ENCODE assay signal across 8 cellular contexts in the genomic region with DNA sequence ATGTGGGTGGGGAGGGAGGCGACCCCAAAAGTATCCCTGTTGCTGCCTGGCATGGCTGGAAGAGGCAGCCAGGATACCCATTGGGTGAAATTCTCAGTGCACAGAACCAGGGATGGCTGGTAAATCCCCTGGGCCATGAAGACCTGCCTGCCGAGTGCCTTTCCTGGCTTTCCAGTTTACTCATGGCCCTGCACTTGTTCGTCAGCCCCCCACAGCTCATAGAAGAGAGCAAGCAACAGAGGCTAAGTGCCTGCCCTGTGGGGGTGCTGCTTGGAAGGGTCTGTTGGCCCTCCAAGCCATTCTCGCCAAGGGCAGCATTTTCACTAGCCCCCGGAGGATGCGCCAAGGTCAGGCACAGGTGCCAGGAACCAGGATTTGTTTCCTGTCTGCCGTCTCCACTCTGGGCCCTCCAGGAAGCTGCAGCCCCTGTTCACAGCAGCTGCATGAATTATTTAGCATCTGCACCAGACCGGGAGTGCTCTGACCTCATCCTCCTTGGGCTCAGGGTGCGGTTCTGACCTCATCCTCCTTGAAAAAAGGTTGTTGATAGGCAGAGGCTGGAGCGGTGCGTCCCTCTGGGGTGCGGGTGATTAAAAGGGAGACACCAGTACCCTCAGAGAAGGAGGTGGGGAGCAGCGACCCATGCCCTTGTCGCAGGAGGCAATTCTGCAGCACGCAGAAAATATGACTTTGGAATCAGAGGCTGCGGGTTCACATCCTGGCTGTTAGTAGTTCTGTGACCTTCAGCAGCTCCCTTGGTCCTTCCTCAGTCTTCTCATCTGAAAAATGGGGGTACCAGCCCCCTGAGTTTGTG.
DNase-seq lines count a peak whose midpoint lies in the region; ATAC-seq and TF ChIP-seq lines count a peak whose summit lies in the region.

No MANE protein-coding gene starts in this region.

- no peak overlapping the region for H2AFZ ChIP-seq in DND-41 (ENCODE audit: low read depth, low read length)

- TF ChIP-seq CTCF in DND-41 (IDR thresholded peaks at IDR 0.05; ENCODE audit: borderline replicate concordance, extremely low read depth, low read length, poor library complexity, severe bottlenecking) (no peak), fibroblast of mammary gland (conservative IDR thresholded peaks at IDR 0.05; ENCODE audit: control insufficient read depth, insufficient read depth, low read depth, low read length) (no peak)

- H3K4me3 ChIP-seq in DND-41 (ENCODE audit: low read depth in 1 of 2, low read length in 2 of 2) (no peak overlapping the region), fibroblast of mammary gland (ENCODE audit: control insufficient read depth, low read depth, low read length) (no peak overlapping the region)

- H3K9me3 ChIP-seq in DND-41 (ENCODE audit: insufficient read depth, low read length, severe bottlenecking), result no peaks in the 10 kb centered on the region

- peaks cover 10% of the 10 kb centered on the region for H3K27me3 ChIP-seq in DND-41 (ENCODE audit: insufficient read depth, low read length, poor library complexity)

- H3K27ac ChIP-seq in DND-41 (ENCODE audit: low read length), result no peak overlapping the region

- H3K9ac ChIP-seq in DND-41 (ENCODE audit: low read depth, low read length), result no peak overlapping the region

- no peaks in the 10 kb centered on the region for H3K36me3 ChIP-seq in DND-41 (ENCODE audit: insufficient read depth, low read length)

- peaks cover 15% of the 10 kb centered on the region for H3K4me1 ChIP-seq in DND-41 (ENCODE audit: insufficient read depth, low read length)

- ATAC-seq in DND-41 (ENCODE audit: insufficient read depth, low read depth) (peak; percentile 87), GM18517 (IDR thresholded peaks at IDR 0.05; ENCODE audit: unreplicated experiment) (no peak), GM21619 (IDR thresholded peaks at IDR 0.05; ENCODE audit: unreplicated experiment) (no peak), GM18868 (IDR thresholded peaks at IDR 0.05; ENCODE audit: unreplicated experiment) (no peak)

- H3K79me2 ChIP-seq in DND-41 (ENCODE audit: insufficient read depth, low read length), result no peaks in the 10 kb centered on the region

- DNase-seq in DND-41 (peak; percentile 61), NCI-H446 (lab: John Stamatoyannopoulos, UW) (peak; percentile 53 to 88), fibroblast of mammary gland (ENCODE audit: low read depth) (peak; percentile 30), retina (peak; percentile 74)
- no peak for DNase-seq in stimulated activated CD8-positive, alpha-beta memory T cell treated with anti-CD3 and anti-CD28 coated beads, Interleukin-4, amount 100 ng/mL, for 48 hours

- no peak overlapping the region for H3K4me2 ChIP-seq in DND-41 (ENCODE audit: insufficient read depth, low read length)

- H4K20me1 ChIP-seq in DND-41 (ENCODE audit: insufficient read depth, low read length), result peaks cover 25% of the 10 kb centered on the region
